Comparison of ENCODE assay signal across 8 cellular contexts in genomic region chr1:51501218-51501630, GRCh38. TPM values are rescaled to one million over a fixed set of nuclear protein-coding genes. Genes with fewer than 3 reads are reported as not detected.
DNase-seq lines count a peak whose midpoint lies in the region; ATAC-seq, FAIRE-seq and TF ChIP-seq lines count a peak whose summit lies in the region.
"Not testable (repeated sequence)": the region's sequence is repeated elsewhere in the genome, so short reads cannot be mapped to it uniquely, and the experiment has no call there.

No MANE protein-coding gene starts in this region.

- ATAC-seq in GM21619 (IDR thresholded peaks at IDR 0.05; ENCODE audit: unreplicated experiment) (peak; percentile 56), HG03025 (IDR thresholded peaks at IDR 0.05; ENCODE audit: low FRiP score, unreplicated experiment) (peak; percentile 65), HG03521 (IDR thresholded peaks at IDR 0.05; ENCODE audit: unreplicated experiment) (peak; percentile 63), activated B cell treated with CpG ODN at 0.5 μM for 24 hours (ENCODE audit: low read depth) (peak; percentile 73)
- ATAC-seq in stimulated activated effector memory CD8-positive, alpha-beta T cell treated with anti-CD3 and anti-CD28 coated beads, Interleukin-12 subunit alpha, Interleukin-12 subunit beta, amount 100 ng/mL, for 72 hours = peak; percentile 83

- H3K36me3 Mint-ChIP-seq in activated B cell treated with CpG ODN at 0.5 μM for 24 hours (ENCODE audit: low read depth) = peaks cover 51% of the 10 kb centered on the region
- peaks cover 23% of the 10 kb centered on the region for H3K36me3 Mint-ChIP-seq in activated naive CD8-positive, alpha-beta T cell
- H3K36me3 Mint-ChIP-seq in stimulated activated effector memory CD8-positive, alpha-beta T cell treated with anti-CD3 and anti-CD28 coated beads, Interleukin-12 subunit alpha, Interleukin-12 subunit beta, amount 100 ng/mL, for 72 hours = peaks cover 70% of the 10 kb centered on the region

- intact Hi-C loops in activated B cell treated with CpG ODN at 0.5 μM for 24 hours (cut with micrococcal nuclease) = loop anchor here (1.0 to 10.0 kb wide), 3 partner anchors 11 to 1134 kb away; partner anchors contain the start of genes EPS15 and SHISAL2A

- H3K4me3 Mint-ChIP-seq in activated B cell treated with CpG ODN at 0.5 μM for 24 hours = peak overlapping the region; percentile 74
- H3K4me3 Mint-ChIP-seq in activated naive CD8-positive, alpha-beta T cell = not testable (repeated sequence)
- peak overlapping the region; percentile 66 for H3K4me3 Mint-ChIP-seq in stimulated activated effector memory CD8-positive, alpha-beta T cell treated with anti-CD3 and anti-CD28 coated beads, Interleukin-12 subunit alpha, Interleukin-12 subunit beta, amount 100 ng/mL, for 72 hours

- H3K4me1 Mint-ChIP-seq in activated B cell treated with CpG ODN at 0.5 μM for 24 hours = peaks cover 86% of the 10 kb centered on the region
- peaks cover 66% of the 10 kb centered on the region for H3K4me1 Mint-ChIP-seq in activated naive CD8-positive, alpha-beta T cell (ENCODE audit: low read depth)
- H3K4me1 Mint-ChIP-seq in stimulated activated effector memory CD8-positive, alpha-beta T cell treated with anti-CD3 and anti-CD28 coated beads, Interleukin-12 subunit alpha, Interleukin-12 subunit beta, amount 100 ng/mL, for 72 hours = peaks cover 53% of the 10 kb centered on the region

- H3K27me3 Mint-ChIP-seq in activated B cell treated with CpG ODN at 0.5 μM for 24 hours; activated naive CD8-positive, alpha-beta T cell: not testable (repeated sequence)

- CTCF ChIA-PET in activated B cell treated with CpG ODN at 0.5 μM for 24 hours (lab: Charles Lee) = not testable (repeated sequence)

- DNase-seq in GM12891 (ENCODE audit: insufficient read length, low spot score); GM19239 (ENCODE audit: insufficient read length, low spot score): not testable (repeated sequence)
- DNase-seq in activated B cell treated with CpG ODN at 0.5 μM for 24 hours = peak; percentile 30
- DNase-seq in stimulated activated effector memory CD8-positive, alpha-beta T cell treated with anti-CD3 and anti-CD28 coated beads, Interleukin-12 subunit alpha, Interleukin-12 subunit beta, amount 100 ng/mL, for 72 hours (ENCODE audit: low spot score in 2 of 2) = peak; percentile 9 to 71

- not testable (repeated sequence) for TF ChIP-seq POLR2A in GM12891 (IDR thresholded peaks at IDR 0.05; ENCODE audit: low read depth, low read length)

- H3K27ac Mint-ChIP-seq in activated B cell treated with CpG ODN at 0.5 μM for 24 hours = peak overlapping the region; percentile 90
- peak overlapping the region; percentile 68 for H3K27ac Mint-ChIP-seq in activated naive CD8-positive, alpha-beta T cell
- peak overlapping the region; percentile 93 for H3K27ac Mint-ChIP-seq in stimulated activated effector memory CD8-positive, alpha-beta T cell treated with anti-CD3 and anti-CD28 coated beads, Interleukin-12 subunit alpha, Interleukin-12 subunit beta, amount 100 ng/mL, for 72 hours

- H3K9me3 Mint-ChIP-seq in activated B cell treated with CpG ODN at 0.5 μM for 24 hours; activated naive CD8-positive, alpha-beta T cell (ENCODE audit: low read depth); stimulated activated effector memory CD8-positive, alpha-beta T cell treated with anti-CD3 and anti-CD28 coated beads, Interleukin-12 subunit alpha, Interleukin-12 subunit beta, amount 100 ng/mL, for 72 hours: not testable (repeated sequence)

- peak; percentile 74 for FAIRE-seq in GM12891 (lab: Jason Lieb, UNC)
- peak; percentile 85 for FAIRE-seq in GM19239 (lab: Jason Lieb, UNC)

- POLR2A ChIA-PET in activated B cell treated with CpG ODN at 0.5 μM for 24 hours (lab: Charles Lee) = interaction anchor here (0.7 to 3.2 kb wide), 4 partner anchors 10 to 17 kb away, joined by 3 to 26 read pairs (median 4); partner anchors contain the start of gene EPS15

- not testable (repeated sequence) for TF ChIP-seq CTCF in activated B cell treated with CpG ODN at 0.5 μM for 24 hours (IDR thresholded peaks at IDR 0.05)

RNA-seq across cellular contexts. Expression of gene EPS15, which starts 17.8 kb away (rescaled TPM):
- 23.2 TPM for polyA plus RNA-seq in GM12891 (2012; ENCODE audit: low read depth, missing spikeins)
- total RNA-seq in activated B cell treated with CpG ODN at 0.5 μM for 24 hours = 150 and 151 TPM in 2 replicates
